ENCODE assay signal across 8 cellular contexts in the genomic region with DNA sequence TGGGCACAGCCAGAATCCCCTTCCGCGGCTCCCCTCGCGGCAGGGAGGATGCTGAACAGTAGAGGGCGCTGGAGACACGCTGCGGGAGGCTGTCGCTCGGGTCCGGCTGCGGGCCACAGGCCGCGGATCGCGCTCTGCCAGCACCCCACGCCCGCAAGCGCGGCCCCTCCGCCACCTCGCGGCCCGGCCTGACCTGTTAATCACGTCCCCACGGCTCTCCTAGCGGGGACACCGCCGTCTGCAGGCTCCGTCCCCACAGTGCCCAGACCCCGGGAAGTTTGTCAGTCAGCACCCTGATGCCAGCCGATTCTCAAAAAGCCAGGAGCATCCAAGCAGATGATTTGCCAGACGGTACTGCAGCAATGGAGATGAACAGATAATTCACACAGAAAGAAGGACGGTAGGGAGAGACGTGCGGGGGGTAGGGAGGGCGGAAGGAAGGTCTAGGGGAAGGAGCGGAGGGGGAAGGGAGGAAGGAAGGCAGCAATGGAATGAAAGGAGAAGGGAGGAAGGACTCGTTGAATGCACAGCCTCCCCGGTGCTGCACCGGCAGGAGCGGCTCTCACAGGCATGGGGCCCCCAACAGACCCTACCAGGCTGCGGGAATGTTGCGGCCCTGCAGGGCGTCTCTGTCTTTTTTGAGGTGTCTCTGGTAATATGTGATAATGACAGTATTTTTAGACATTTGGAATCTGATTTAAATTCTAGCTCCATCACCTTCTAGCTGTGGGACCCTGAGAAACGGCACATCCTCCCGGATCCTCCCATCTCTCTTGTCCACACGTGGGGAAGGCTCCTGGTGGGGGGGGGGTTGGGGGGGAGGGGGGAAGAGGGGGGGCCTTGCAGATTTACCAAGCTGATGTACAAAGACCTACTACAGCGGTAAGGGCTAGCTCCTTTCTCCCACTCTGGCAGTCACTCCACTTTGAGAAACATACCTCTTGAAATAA. TPM values are rescaled to one million over a fixed set of nuclear protein-coding genes. Genes with fewer than 3 reads are reported as not detected.
DNase-seq lines count a peak whose midpoint lies in the region; ATAC-seq, FAIRE-seq and TF ChIP-seq lines count a peak whose summit lies in the region.
"Not testable (repeated sequence)": the region's sequence is repeated elsewhere in the genome, so short reads cannot be mapped to it uniquely, and the experiment has no call there.

No MANE protein-coding gene starts in this region.

- H3K36me3 Mint-ChIP-seq in activated naive CD4-positive, alpha-beta T cell treated with anti-CD3 and anti-CD28 coated beads, Interleukin-2, amount 10 ng/mL, durations not matched to agents 7 days and 5 days, result not testable (repeated sequence)

- ATAC-seq in GM19438 (IDR thresholded peaks at IDR 0.05; ENCODE audit: low read depth, unreplicated experiment) (peak; percentile 93), HG03025 (IDR thresholded peaks at IDR 0.05; ENCODE audit: low FRiP score, unreplicated experiment) (peak; percentile 79)

- POLR2A ChIA-PET in BJ (lab: Charles Lee), result not testable (repeated sequence)

- H3K27me3 ChIP-seq in BJ (ENCODE audit: control insufficient read depth, insufficient read depth, low read length), result not testable (repeated sequence)

- FAIRE-seq in RCC 7860 (lab: Jason Lieb, UNC), result not testable (repeated sequence)

- CTCF ChIA-PET in BJ (lab: Yijun Ruan, JAX); activated naive CD4-positive, alpha-beta T cell treated with anti-CD3 and anti-CD28 coated beads, Interleukin-2, amount 10 ng/mL, durations not matched to agents 7 days and 5 days (lab: Charles Lee): not testable (repeated sequence)

- DNase-seq in BJ (ENCODE audit: low read depth), result not testable (repeated sequence)
- DNase-seq in RCC 7860 (ENCODE audit: low spot score), result peak; percentile 3
- DNase-seq in activated naive CD4-positive, alpha-beta T cell treated with anti-CD3 and anti-CD28 coated beads, Interleukin-2, amount 10 ng/mL, durations not matched to agents 7 days and 5 days, result peak; percentile 47
- peak; percentile 9 for DNase-seq in fibroblast of gingiva (ENCODE audit: low read depth)
- DNase-seq in medulla oblongata (ENCODE audit: extremely low spot score), result peak; percentile 1
- DNase-seq in stimulated activated CD4-positive, alpha-beta T cell treated with anti-CD3 and anti-CD28 coated beads, Interleukin-2, amount 100 ng/mL, for 24 hours, result peak; percentile 22 to 32

- not testable (repeated sequence) for TF ChIP-seq CTCF in BJ (IDR thresholded peaks at IDR 0.05; ENCODE audit: insufficient read depth, low read depth, low read length)

- H3K27me3 Mint-ChIP-seq in activated naive CD4-positive, alpha-beta T cell treated with anti-CD3 and anti-CD28 coated beads, Interleukin-2, amount 10 ng/mL, durations not matched to agents 7 days and 5 days, result not testable (repeated sequence)

- H3K36me3 ChIP-seq in BJ (ENCODE audit: control insufficient read depth, insufficient read depth, low read length), result not testable (repeated sequence)

- not testable (repeated sequence) for H3K9me3 Mint-ChIP-seq in activated naive CD4-positive, alpha-beta T cell treated with anti-CD3 and anti-CD28 coated beads, Interleukin-2, amount 10 ng/mL, durations not matched to agents 7 days and 5 days

- not testable (repeated sequence) for H3K4me1 Mint-ChIP-seq in activated naive CD4-positive, alpha-beta T cell treated with anti-CD3 and anti-CD28 coated beads, Interleukin-2, amount 10 ng/mL, durations not matched to agents 7 days and 5 days

- H3K4me3 ChIP-seq in BJ (ENCODE audit: low read depth, low read length), result peak overlapping the region; percentile 41

- H3K27ac Mint-ChIP-seq in activated naive CD4-positive, alpha-beta T cell treated with anti-CD3 and anti-CD28 coated beads, Interleukin-2, amount 10 ng/mL, durations not matched to agents 7 days and 5 days, result not testable (repeated sequence)

- peak overlapping the region; percentile 7 for H3K4me3 Mint-ChIP-seq in activated naive CD4-positive, alpha-beta T cell treated with anti-CD3 and anti-CD28 coated beads, Interleukin-2, amount 10 ng/mL, durations not matched to agents 7 days and 5 days

RNA-seq across cellular contexts. Expression of a gene that starts 19.5 kb away (rescaled TPM):
- polyA plus RNA-seq in BJ (2011; rRNA removed), result 0.85 and 2.0 TPM in 2 replicates
- polyA minus RNA-seq in BJ (2011; rRNA and poly(A)+ RNA removed), result 1.1 and 1.2 TPM in 2 replicates
